In the genomic region with DNA sequence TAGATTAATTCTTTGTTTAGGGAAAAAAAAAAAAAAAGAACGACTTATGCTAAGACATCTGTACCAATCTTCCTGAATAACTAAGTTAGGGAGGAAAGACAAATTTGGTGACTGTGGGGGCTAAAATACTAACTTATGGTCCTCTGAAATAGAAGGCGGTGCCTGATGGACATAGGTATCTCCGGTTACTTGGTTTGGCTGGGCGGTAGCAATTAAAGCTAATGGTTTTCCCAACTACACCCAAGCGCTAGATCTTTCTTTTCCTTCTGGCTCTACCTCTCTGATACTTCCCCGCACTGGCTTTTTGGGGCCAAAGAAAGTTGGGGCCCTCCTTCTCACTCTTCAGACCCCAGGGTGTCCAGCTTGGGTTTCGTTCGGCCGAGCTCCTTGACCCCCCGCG, we compare ENCODE assay signal across 9 cellular contexts. TPM values are rescaled to one million over a fixed set of nuclear protein-coding genes. Genes with fewer than 3 reads are reported as not detected.
A peak's percentile ranks its signal among the peaks of the same experiment; 100 is the strongest.
DNase-seq lines count a peak whose midpoint lies in the region; ATAC-seq and TF ChIP-seq lines count a peak whose summit lies in the region.
"Had no signal": no experiment of that assay in that cellular context is flagged by ENCODE, and none has a peak within 500 bp of the region (broad histone marks: within the 10 kb centered on the region; RNA-seq: fewer than 3 reads in every experiment).

No MANE protein-coding gene starts in this region.

- TF ChIP-seq CTCF in brain microvascular endothelial cell (IDR thresholded peaks at IDR 0.05; ENCODE audit: low read depth, low read length, missing control alignments) (no peak), gastrocnemius medialis (IDR thresholded peaks at IDR 0.05 in 4 of 5, conservative IDR thresholded peaks at IDR 0.05 in 1 of 5) (no peak)

- H3K36me3 ChIP-seq in ES-I3 (ENCODE audit: insufficient read depth, low read length) (no peaks in the 10 kb centered on the region), brain microvascular endothelial cell (replicated peaks) (no peaks in the 10 kb centered on the region), gastrocnemius medialis (peaks cover 0 to 24% of the 10 kb centered on the region in 2 donors)

- no peak for TF ChIP-seq POLR2A in gastrocnemius medialis (IDR thresholded peaks at IDR 0.05)

- intact Hi-C loops in gastrocnemius medialis (cut with DNase I; ENCODE audit: low total_unique reads): no loop called here

- in situ Hi-C loops in brain microvascular endothelial cell (cut with HindIII; ENCODE audit: low pct_ligation_motif_present, low sequenced_read_pairs) (no loop called here), gastrocnemius medialis (cut with MboI; ENCODE audit: low sequenced_read_pairs in 4 of 4) (loop anchor here in 3 of 4 donors (10.0 to 25.0 kb wide), 4 partner anchors 105 to 215 kb away; no protein-coding TSS in a partner anchor)

- no peaks in the 10 kb centered on the region for H3K27me3 ChIP-seq in brain microvascular endothelial cell (replicated peaks)
- H3K27me3 ChIP-seq in gastrocnemius medialis: no peaks in the 10 kb centered on the region

- H3K9ac ChIP-seq in ES-I3 (ENCODE audit: low read depth, low read length): peak overlapping the region; percentile 93; the same call in 1 of the 2 replicates

- H3K27ac ChIP-seq in brain microvascular endothelial cell (no peak overlapping the region), gastrocnemius medialis (peak overlapping the region; percentile 93 to 100 (median 96))

- no peak for DNase-seq in brain microvascular endothelial cell
- no peak for DNase-seq in gastrocnemius medialis
- DNase-seq in activated CD8-positive, alpha-beta memory T cell treated with anti-CD3 and anti-CD28 coated beads, Interleukin-2, amount 50 U/mL, for 48 hours: no peak
- DNase-seq in AG08395 (ENCODE audit: low spot score): no peak
- no peak for DNase-seq in NCI-H774 (lab: John Stamatoyannopoulos, UW)
- DNase-seq in stimulated activated CD4-positive, alpha-beta T cell treated with anti-CD3 and anti-CD28 coated beads, Interleukin-2, amount 100 ng/mL, for 48 hours: no peak
- DNase-seq: DMS153 had no signal

- H3K4me1 ChIP-seq in ES-I3 (ENCODE audit: insufficient read depth, low read length) (peaks cover 6% of the 10 kb centered on the region; the same call in 1 of the 2 replicates), gastrocnemius medialis (peaks cover 26 to 36% of the 10 kb centered on the region in 2 donors)

- peak overlapping the region; percentile 69 for H3K4me3 ChIP-seq in brain microvascular endothelial cell (ENCODE audit: low read depth, low read length)
- H3K4me3 ChIP-seq in iPS-18c (ENCODE audit: insufficient read depth, low read depth, low read length): peak overlapping the region; percentile 62
- H3K4me3 ChIP-seq in gastrocnemius medialis: peak overlapping the region; percentile 74 to 94 (median 86)

- H3K9me3 ChIP-seq in ES-I3 (ENCODE audit: control insufficient read depth, insufficient read depth, low read length) (no peaks in the 10 kb centered on the region), iPS-18c (ENCODE audit: control insufficient read depth, insufficient read depth, low read length) (no peaks in the 10 kb centered on the region), gastrocnemius medialis (no peaks in the 10 kb centered on the region)

- peak; percentile 43 for ATAC-seq in gastrocnemius medialis

RNA-seq across cellular contexts. Expression of gene RBM24, which starts 1.0 kb away (rescaled TPM):
- 100 to 1,000 TPM in 3 of 4 donors, 10 to 100 TPM in 1; 74.9 to 375 (median 185) TPM for total RNA-seq in gastrocnemius medialis
